Comparison of ENCODE assay signal across 1 cellular context in genomic region chr9:5435912-5436311, GRCh38.
TF ChIP-seq lines count a peak whose summit lies in the region.

No MANE protein-coding gene starts in this region.

TF ChIP-seq in IMR-90, 13 proteins besides CTCF, POLR2A, EP300 and RAD21 (continued from another document):
- TF ChIP-seq ELK1 (IDR thresholded peaks at IDR 0.05; ENCODE audit: borderline replicate concordance, low read depth, low read length) (no peak), CHD1 (IDR thresholded peaks at IDR 0.05; ENCODE audit: low read depth, low read length) (no peak), SMC3 (IDR thresholded peaks at IDR 0.05; ENCODE audit: low read depth, low read length) (no peak), MXI1 (IDR thresholded peaks at IDR 0.05; ENCODE audit: borderline replicate concordance, low read depth, low read length) (no peak), MAZ (IDR thresholded peaks at IDR 0.05; ENCODE audit: borderline replicate concordance, low read depth, low read length) (no peak), MAFK (IDR thresholded peaks at IDR 0.05; ENCODE audit: low read depth, low read length) (no peak), USF2 (IDR thresholded peaks at IDR 0.05; ENCODE audit: low read depth, low read length) (no peak), BHLHE40 (IDR thresholded peaks at IDR 0.05; ENCODE audit: low read depth, low read length) (no peak), RFX5 (IDR thresholded peaks at IDR 0.05; ENCODE audit: low read depth, low read length) (no peak), FOS (IDR thresholded peaks at IDR 0.05; ENCODE audit: low read depth, low read length) (no peak)
